ENCODE assay signal across 1 cellular context in genomic region chr7:101988040-101988439, GRCh38.
TF ChIP-seq lines count a peak whose summit lies in the region.

No MANE protein-coding gene starts in this region.

TF ChIP-seq in K562, 482 proteins besides CTCF, POLR2A, EP300 and RAD21:
- TF ChIP-seq ETV5 (CRISPR knock-in tag; IDR thresholded peaks at IDR 0.05; ENCODE audit: low read depth) (0 out of 2 replicates have a peak, but pooled peaks have one; percentile 21), ZNF384 (IDR thresholded peaks at IDR 0.05; ENCODE audit: low read depth, low read length) (peak; percentile 56), JUND (IDR thresholded peaks at IDR 0.05; ENCODE audit: borderline replicate concordance, low read depth, low read length) (peak; percentile 54; the same call in 1 of the 2 replicates), JUND (tag; IDR thresholded peaks at IDR 0.05; ENCODE audit: borderline replicate concordance, low read depth, low read length) (peak; percentile 23; the same call in 1 of the 3 replicates), FOSL1 (tag; conservative IDR thresholded peaks at IDR 0.05) (peak; percentile 52; the same call in 1 of the 2 replicates), PKNOX1 (IDR thresholded peaks at IDR 0.05) (0 out of 2 replicates have a peak, but pooled peaks have one; percentile 23)
